In the genomic region with DNA sequence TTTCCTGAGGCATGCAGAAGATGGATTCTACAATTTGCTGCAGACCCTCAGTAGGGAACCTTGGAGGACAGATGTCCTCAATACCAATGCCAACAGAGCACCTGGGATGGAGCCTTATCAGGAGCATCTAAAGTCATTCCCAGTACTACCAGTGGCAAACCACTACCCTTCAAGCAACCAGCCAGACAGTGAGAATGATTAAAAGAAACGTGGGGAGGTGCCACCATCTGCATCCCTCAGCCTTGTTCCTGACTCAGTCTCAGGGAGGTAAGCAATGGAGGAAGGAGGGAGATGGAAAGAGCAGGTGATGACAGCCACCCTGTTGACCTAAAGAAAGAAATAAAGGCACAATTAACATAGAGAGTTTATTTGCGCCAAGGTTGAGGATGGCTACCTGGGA, we compare ENCODE assay signal across 22 cellular contexts.
DNase-seq lines count a peak whose midpoint lies in the region; ATAC-seq, FAIRE-seq and TF ChIP-seq lines count a peak whose summit lies in the region.
"Had no signal": no experiment of that assay in that cellular context is flagged by ENCODE, and none has a peak within 500 bp of the region (broad histone marks: within the 10 kb centered on the region; RNA-seq: fewer than 3 reads in every experiment).

No MANE protein-coding gene starts in this region.

- H3K27ac ChIP-seq in BLaER1, result peak overlapping the region; percentile 29; the same call in 1 of the 2 replicates
- peak overlapping the region; percentile 97 for H3K27ac ChIP-seq in OCI-LY7 (ENCODE audit: low read depth, low read length, poor library complexity, severe bottlenecking)
- H3K27ac ChIP-seq: epithelial cell of prostate, gastrocnemius medialis, KMS-11, left lung, psoas muscle, SJCRH30 had no signal

- H3K9me3 ChIP-seq in BLaER1, result peaks cover 4% of the 10 kb centered on the region; the same call in 1 of the 2 replicates
- H3K9me3 ChIP-seq in OCI-LY7 (ENCODE audit: low read length), result peaks cover 36% of the 10 kb centered on the region
- H3K9me3 ChIP-seq: gastrocnemius medialis, left lung, psoas muscle, SJCRH30 had no signal

- H3K4me3 ChIP-seq in BLaER1 (no peak overlapping the region), OCI-LY7 (ENCODE audit: low read depth, low read length, poor library complexity, severe bottlenecking) (peak overlapping the region; percentile 33)
- H3K4me3 ChIP-seq: gastrocnemius medialis, left lung, psoas muscle, SJCRH30, smooth muscle cell had no signal

- no peaks in the 10 kb centered on the region for H3K79me2 ChIP-seq in OCI-LY7 (ENCODE audit: insufficient read depth, low read depth, low read length)

- peak overlapping the region; percentile 72 for H3K4me2 ChIP-seq in BLaER1
- H3K4me2 ChIP-seq in OCI-LY7 (ENCODE audit: low read length), result peak overlapping the region; percentile 68
- H3K4me2 ChIP-seq: KMS-11, smooth muscle cell had no signal

- intact Hi-C loops in OCI-LY7 (cut with micrococcal nuclease; ENCODE audit: unreplicated experiment), result loop anchor here (2.0 to 5.0 kb wide), 5 partner anchors 46 to 806 kb away; partner anchors contain the start of gene ARHGDIB

- no peak for TF ChIP-seq CTCF in OCI-LY7 (conservative IDR thresholded peaks at IDR 0.05; ENCODE audit: low read length)

- H3K9ac ChIP-seq in BLaER1, result no peak overlapping the region
- H3K9ac ChIP-seq: KMS-11 had no signal

- peak; percentile 67 for DNase-seq in OCI-LY7 (ENCODE audit: low spot score)
- no peak for DNase-seq in frontal cortex (ENCODE audit: low spot score in 2 of 2)
- DNase-seq in inferior parietal cortex (ENCODE audit: extremely low spot score), result no peak
- no peak for DNase-seq in ureter (ENCODE audit: low spot score)
- DNase-seq in NCI-H1436 (lab: John Stamatoyannopoulos, UW), result no peak
- DNase-seq: 8988T; C1 segment of cervical spinal cord; gastrocnemius medialis; left lung; NCI-H1092 treated with DMSO at 0.1 percent for 48 hours; NCI-H526 treated with DMSO at 0.1 percent for 48 hours; psoas muscle; SJCRH30; stimulated activated CD8-positive, alpha-beta memory T cell treated with anti-CD3 and anti-CD28 coated beads, Interleukin-4, amount 100 ng/mL, for 48 hours had no signal

- peak overlapping the region; percentile 17 for H2AFZ ChIP-seq in OCI-LY7 (ENCODE audit: low read length)

- BruUV-seq in OCI-LY7 (replicated peaks; lab: Mats Ljungman, UMichigan), result no TSS peak

- no peaks in the 10 kb centered on the region for H4K20me1 ChIP-seq in BLaER1
- no peaks in the 10 kb centered on the region for H4K20me1 ChIP-seq in OCI-LY7 (ENCODE audit: insufficient read depth, low read length)

- H3K27me3 ChIP-seq in BLaER1, result no peaks in the 10 kb centered on the region
- H3K27me3 ChIP-seq: gastrocnemius medialis, left lung, SJCRH30 had no signal

- CTCF ChIA-PET in OCI-LY7 (lab: Charles Lee; ENCODE audit: unreplicated experiment), result interaction anchor here (1.0 kb wide), 1 partner anchor 11 kb away, joined by 4 read pairs; no protein-coding TSS in a partner anchor

- peaks cover 45% of the 10 kb centered on the region for H3K4me1 ChIP-seq in BLaER1
- H3K4me1 ChIP-seq in OCI-LY7 (ENCODE audit: insufficient read depth, low read length, poor library complexity, severe bottlenecking), result peaks cover 91% of the 10 kb centered on the region
- H3K4me1 ChIP-seq: gastrocnemius medialis, left lung, psoas muscle, SJCRH30 had no signal

- H3K9me2 ChIP-seq in OCI-LY7 (ENCODE audit: insufficient read depth, low read length), result no peaks in the 10 kb centered on the region

- POLR2A ChIA-PET in OCI-LY7 (lab: Charles Lee), result interaction anchor here (0.5 to 2.6 kb wide), 10 partner anchors 9 to 1762 kb away, joined by 3 to 14 read pairs (median 5); a partner anchor contains a TSS

- no peaks in the 10 kb centered on the region for H3K36me3 ChIP-seq in BLaER1
- H3K36me3 ChIP-seq in OCI-LY7 (ENCODE audit: insufficient read depth, low read length), result peaks cover 26% of the 10 kb centered on the region
- H3K36me3 ChIP-seq: gastrocnemius medialis, left lung, SJCRH30 had no signal

- ATAC-seq in GM19351 (IDR thresholded peaks at IDR 0.05; ENCODE audit: unreplicated experiment) (peak; percentile 8), HG02981 (IDR thresholded peaks at IDR 0.05; ENCODE audit: unreplicated experiment) (peak; percentile 7)
- ATAC-seq: gastrocnemius medialis, left lung, psoas muscle had no signal

- no peak for FAIRE-seq in frontal cortex (lab: Jason Lieb, UNC)
- FAIRE-seq: G401.6, H1 had no signal
